In genomic region chr17:28725166-28725659, GRCh38 we compare ENCODE assay signal across 8 cellular contexts. TPM values are rescaled to one million over a fixed set of nuclear protein-coding genes. Genes with fewer than 3 reads are reported as not detected.
DNase-seq lines count a peak whose midpoint lies in the region; ATAC-seq, FAIRE-seq and TF ChIP-seq lines count a peak whose summit lies in the region.

No MANE protein-coding gene starts in this region.

- H3K9ac ChIP-seq in kidney (ENCODE audit: low read length in 2 of 2), result peak overlapping the region; percentile 67 to 68

- no peaks in the 10 kb centered on the region for H3K9me3 Mint-ChIP-seq in activated naive CD4-positive, alpha-beta T cell treated with anti-CD3 and anti-CD28 coated beads for 36 hours

- no peaks in the 10 kb centered on the region for H3K9me3 ChIP-seq in adrenal gland (replicated peaks in 1 of 3)
- H3K9me3 ChIP-seq in kidney (ENCODE audit: control insufficient read depth in 1 of 2, low read length in 2 of 2), result no peaks in the 10 kb centered on the region
- H3K9me3 ChIP-seq in thymus (ENCODE audit: control insufficient read depth), result no peaks in the 10 kb centered on the region

- TF ChIP-seq CTCF in adrenal gland (IDR thresholded peaks at IDR 0.05) (no peak), kidney (IDR thresholded peaks at IDR 0.05; ENCODE audit: borderline replicate concordance, extremely low read depth, insufficient read depth) (no peak)

- 31 to 39% (median 32%) methylated on average over 18 to 20 of the region's 20 CpGs for WGBS in adrenal gland, 4 donors
- 73% methylated on average over 20 of the region's 20 CpGs for WGBS in thymus

- H3K27me3 ChIP-seq in adrenal gland, result no peaks in the 10 kb centered on the region
- no peaks in the 10 kb centered on the region for H3K27me3 ChIP-seq in thymus (ENCODE audit: control insufficient read depth, insufficient read depth)

- no peak for FAIRE-seq in kidney (lab: Jason Lieb, UNC)

- H3K4me1 Mint-ChIP-seq in activated naive CD4-positive, alpha-beta T cell treated with anti-CD3 and anti-CD28 coated beads for 36 hours (ENCODE audit: low read depth), result peaks cover 50% of the 10 kb centered on the region

- TF ChIP-seq POLR2A in adrenal gland (IDR thresholded peaks at IDR 0.05), result no peak

- peaks cover 52% of the 10 kb centered on the region for H3K36me3 Mint-ChIP-seq in activated naive CD4-positive, alpha-beta T cell treated with anti-CD3 and anti-CD28 coated beads for 36 hours (ENCODE audit: low read depth)

- H3K4me1 ChIP-seq in adrenal gland (replicated peaks in 1 of 2), result peaks cover 26 to 55% of the 10 kb centered on the region in 2 donors
- peaks cover 8 to 29% of the 10 kb centered on the region in 2 donors for H3K4me1 ChIP-seq in kidney (ENCODE audit: control insufficient read depth in 1 of 2, insufficient read depth in 1 of 2, low read depth in 1 of 2, low read length in 2 of 2)
- H3K4me1 ChIP-seq in thymus (ENCODE audit: control insufficient read depth, insufficient read depth, low read length), result peaks cover 22% of the 10 kb centered on the region

- H3K4me3 ChIP-seq in adrenal gland (peak overlapping the region in 2 of 4 donors; percentile 10 to 71), kidney (ENCODE audit: low read length in 2 of 2) (peak overlapping the region; percentile 45 to 66), thymus (ENCODE audit: low read length) (no peak overlapping the region)

- H3K27me3 Mint-ChIP-seq in activated naive CD4-positive, alpha-beta T cell treated with anti-CD3 and anti-CD28 coated beads for 36 hours (ENCODE audit: low read depth), result no peaks in the 10 kb centered on the region

- peaks cover 0 to 40% of the 10 kb centered on the region in 2 donors for H3K36me3 ChIP-seq in adrenal gland (replicated peaks in 1 of 2)
- H3K36me3 ChIP-seq in kidney (ENCODE audit: control insufficient read depth in 1 of 2, insufficient read depth in 2 of 2, low read length in 2 of 2), result peaks cover 16 to 23% of the 10 kb centered on the region in 2 donors
- peaks cover 39% of the 10 kb centered on the region for H3K36me3 ChIP-seq in thymus (ENCODE audit: control insufficient read depth, insufficient read depth)

- CTCF ChIA-PET in activated naive CD4-positive, alpha-beta T cell treated with anti-CD3 and anti-CD28 coated beads for 36 hours (lab: Charles Lee), result interaction anchor here (2.2 to 7.2 kb wide), 4 partner anchors 23 to 223 kb away, joined by 6 to 353 read pairs (median 26); partner anchors contain the start of gene TRAF4

- ATAC-seq in HG02678 (IDR thresholded peaks at IDR 0.05; ENCODE audit: unreplicated experiment) (no peak), GM21825 (IDR thresholded peaks at IDR 0.05; ENCODE audit: unreplicated experiment) (no peak)

- intact Hi-C loops in activated naive CD4-positive, alpha-beta T cell treated with anti-CD3 and anti-CD28 coated beads for 36 hours (cut with micrococcal nuclease), result loop anchor here (5.0 to 10.0 kb wide), 3 partner anchors 37 to 840 kb away; partner anchors contain the start of genes ABHD15, NUFIP2 and TP53I13
- intact Hi-C loops in adrenal gland (cut with DNase I), result no loop called here
- intact Hi-C loops in kidney (cut with DNase I), result no loop called here

- DNase-seq in activated naive CD4-positive, alpha-beta T cell treated with anti-CD3 and anti-CD28 coated beads for 36 hours, result no peak
- DNase-seq in activated naive CD4-positive, alpha-beta T cell treated with Interleukin-2 at 50 U/mL for 16 hours, result no peak
- peak; percentile 74 for DNase-seq in NCI-H69 (lab: John Stamatoyannopoulos, UW)
- DNase-seq in adrenal gland, result no peak
- no peak for DNase-seq in kidney

- peak overlapping the region; percentile 93 for H3K27ac Mint-ChIP-seq in activated naive CD4-positive, alpha-beta T cell treated with anti-CD3 and anti-CD28 coated beads for 36 hours

- H3K27ac ChIP-seq in adrenal gland (peak overlapping the region; percentile 34 to 92 (median 51)), kidney (ENCODE audit: low read depth in 2 of 2, low read length in 2 of 2) (peak overlapping the region in 1 of 2 donors; percentile 67), thymus (ENCODE audit: low read depth) (peak overlapping the region; percentile 15)

- H3K4me3 Mint-ChIP-seq in activated naive CD4-positive, alpha-beta T cell treated with anti-CD3 and anti-CD28 coated beads for 36 hours, result peak overlapping the region; percentile 91

RNA-seq across cellular contexts. Expression of gene TLCD1, which starts 0.8 kb away (rescaled TPM):
- total RNA-seq in activated naive CD4-positive, alpha-beta T cell treated with anti-CD3 and anti-CD28 coated beads for 36 hours, result 1 to 10 TPM; 4.0 to 4.6 TPM
- total RNA-seq in adrenal gland, result 10 to 100 TPM in 1 of 8 donors, 1 to 10 TPM in 6, under 1 TPM in 1; 0.52 to 12.6 (median 5.2) TPM
- polyA plus RNA-seq in adrenal gland, result 10 to 100 TPM in 1 of 3 donors, 1 to 10 TPM in 2; 3.9 to 18.8 (median 6.8) TPM
- total RNA-seq in kidney, result 25.3 TPM
- polyA plus RNA-seq in kidney (ENCODE audit: insufficient read depth, low read depth, low replicate concordance), result 30.0 TPM
- 9.2 TPM for polyA plus RNA-seq in thymus

RNA-seq across cellular contexts. Expression of gene NEK8, which starts 3.4 kb away (rescaled TPM):
- 1 to 10 TPM; 3.1 to 3.2 TPM for total RNA-seq in activated naive CD4-positive, alpha-beta T cell treated with anti-CD3 and anti-CD28 coated beads for 36 hours
- total RNA-seq in adrenal gland, result 10 to 100 TPM in 1 of 8 donors, 1 to 10 TPM in 6, under 1 TPM in 1; 0.54 to 11.9 (median 5.4) TPM
- 10 to 100 TPM in 1 of 3 donors, 1 to 10 TPM in 2; 6.0 to 10.8 (median 6.6) TPM for polyA plus RNA-seq in adrenal gland
- total RNA-seq in kidney, result 20.6 TPM
- 4.7 TPM for polyA plus RNA-seq in kidney (ENCODE audit: insufficient read depth, low read depth, low replicate concordance)
- 5.1 TPM for polyA plus RNA-seq in thymus

RNA-seq across cellular contexts. Expression of gene RPL23A, which starts 5.4 kb away (rescaled TPM):
- total RNA-seq in activated naive CD4-positive, alpha-beta T cell treated with anti-CD3 and anti-CD28 coated beads for 36 hours, result 1,000 to 10,000 TPM; 2,756 to 2,921 TPM
- 1,000 to 10,000 TPM in 4 of 8 donors, 100 to 1,000 TPM in 4; 135 to 1,266 (median 856) TPM for total RNA-seq in adrenal gland
- polyA plus RNA-seq in adrenal gland, result 100 to 1,000 TPM; 523 to 901 (median 672) TPM
- 1,188 TPM for total RNA-seq in kidney
- 1,159 TPM for polyA plus RNA-seq in kidney (ENCODE audit: insufficient read depth, low read depth, low replicate concordance)
- 1,777 TPM for polyA plus RNA-seq in thymus

RNA-seq across cellular contexts. Expression of gene RAB34, which starts 7.5 kb away (rescaled TPM):
- 10 to 100 TPM; 10.2 to 12.3 TPM for total RNA-seq in activated naive CD4-positive, alpha-beta T cell treated with anti-CD3 and anti-CD28 coated beads for 36 hours
- total RNA-seq in adrenal gland, result 100 to 1,000 TPM; 121 to 332 (median 151) TPM
- 100 to 1,000 TPM; 114 to 195 (median 139) TPM for polyA plus RNA-seq in adrenal gland
- 119 TPM for total RNA-seq in kidney
- 128 TPM for polyA plus RNA-seq in kidney (ENCODE audit: insufficient read depth, low read depth, low replicate concordance)
- polyA plus RNA-seq in thymus, result 81.9 TPM

RNA-seq across cellular contexts. Expression of gene PROCA1, which starts 13.5 kb away (rescaled TPM):
- total RNA-seq in activated naive CD4-positive, alpha-beta T cell treated with anti-CD3 and anti-CD28 coated beads for 36 hours, result 1 to 10 TPM; 2.1 to 3.1 TPM
- total RNA-seq in adrenal gland (1 to 10 TPM in 3 of 8 donors, under 1 TPM in 4, not detected in 1; 0.61 to 3.2 (median 0.96) TPM), kidney (3.4 TPM)
- polyA plus RNA-seq in adrenal gland (1 to 10 TPM in 2 of 3 donors, under 1 TPM in 1; 0.75 to 8.8 (median 3.8) TPM), kidney (ENCODE audit: insufficient read depth, low read depth, low replicate concordance) (3.5 TPM), thymus (11.3 TPM)
